Comparison of ENCODE assay signal across 14 cellular contexts in the genomic region with DNA sequence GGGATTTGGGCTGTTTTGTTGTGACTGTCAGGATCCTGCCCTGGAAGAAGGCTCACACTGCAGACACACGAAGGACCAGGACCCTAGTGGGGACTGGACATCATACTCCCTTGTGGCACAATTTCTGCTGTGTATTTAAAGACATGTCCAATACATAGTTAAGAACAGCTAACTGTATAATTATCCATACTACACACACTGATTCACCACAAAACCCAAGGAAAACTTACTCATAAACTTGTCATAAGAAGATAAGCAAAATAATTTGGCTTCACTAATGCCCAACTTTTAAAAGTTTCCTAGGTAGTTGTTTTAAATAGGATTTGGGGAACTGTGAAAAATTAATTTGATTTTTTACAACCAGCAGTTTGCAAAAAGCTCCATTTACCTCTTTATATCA. TPM values are rescaled to one million over a fixed set of nuclear protein-coding genes. Genes with fewer than 3 reads are reported as not detected.
A peak's percentile ranks its signal among the peaks of the same experiment; 100 is the strongest.
DNase-seq lines count a peak whose midpoint lies in the region; ATAC-seq and TF ChIP-seq lines count a peak whose summit lies in the region.
"Had no signal": no experiment of that assay in that cellular context is flagged by ENCODE, and none has a peak within 500 bp of the region (broad histone marks: within the 10 kb centered on the region; RNA-seq: fewer than 3 reads in every experiment).

No MANE protein-coding gene starts in this region.

- no peak for DNase-seq in Caco-2
- no peak for DNase-seq in left ventricle myocardium inferior
- peak in 1 of 2 donors; percentile 8 for DNase-seq in gastrocnemius medialis
- DNase-seq in naive thymus-derived CD4-positive, alpha-beta T cell = no peak
- DNase-seq in posterior vena cava (ENCODE audit: low spot score) = no peak
- DNase-seq in NCI-H2107 (lab: John Stamatoyannopoulos, UW) = no peak
- DNase-seq: activated CD4-positive, alpha-beta T cell treated with anti-CD3 and anti-CD28 coated beads, Interleukin-2, amount 10 ng/mL, durations not matched to agents 7 days and 5 days; MV-4-11; stimulated activated CD4-positive, alpha-beta T cell treated with anti-CD3 and anti-CD28 coated beads, Interleukin-2, amount 100 ng/mL, for 48 hours; T-helper 17 cell had no signal

- no peaks in the 10 kb centered on the region; the same call in none of the 2 replicates for H3K36me3 ChIP-seq in Caco-2 (ENCODE audit: control insufficient read depth, insufficient read depth, low read length)
- no peaks in the 10 kb centered on the region for H3K36me3 ChIP-seq in left ventricle myocardium inferior
- no peaks in the 10 kb centered on the region for H3K36me3 ChIP-seq in gastrocnemius medialis
- no peaks in the 10 kb centered on the region for H3K36me3 ChIP-seq in naive thymus-derived CD4-positive, alpha-beta T cell (ENCODE audit: control insufficient read depth in 2 of 3, insufficient read depth in 3 of 3, low read length in 3 of 3)
- H3K36me3 ChIP-seq: ovary had no signal

- H3K27me3 Mint-ChIP-seq in Caco-2 (ENCODE audit: insufficient read depth, unreplicated experiment) = no peaks in the 10 kb centered on the region
- H3K27me3 Mint-ChIP-seq in naive thymus-derived CD4-positive, alpha-beta T cell = no peaks in the 10 kb centered on the region
- H3K27me3 Mint-ChIP-seq: activated CD4-positive, alpha-beta T cell treated with anti-CD3 and anti-CD28 coated beads, Interleukin-2, amount 10 ng/mL, durations not matched to agents 7 days and 5 days; B cell; T-helper 17 cell had no signal

- H3K27me3 ChIP-seq in Caco-2 (replicated peaks; ENCODE audit: control insufficient read depth, insufficient read depth, low read length) = no peaks in the 10 kb centered on the region
- no peaks in the 10 kb centered on the region for H3K27me3 ChIP-seq in left ventricle myocardium inferior (ENCODE audit: low read depth)
- no peaks in the 10 kb centered on the region for H3K27me3 ChIP-seq in gastrocnemius medialis
- no peaks in the 10 kb centered on the region for H3K27me3 ChIP-seq in naive thymus-derived CD4-positive, alpha-beta T cell (ENCODE audit: control insufficient read depth in 2 of 2, insufficient read depth in 2 of 2, low read length in 2 of 2)
- H3K27me3 ChIP-seq: ovary had no signal

- H3K4me1 ChIP-seq in Caco-2 (peaks cover 40% of the 10 kb centered on the region), left ventricle myocardium inferior (peaks cover 94% of the 10 kb centered on the region), gastrocnemius medialis (peaks cover 84% of the 10 kb centered on the region in 2 donors)
- H3K4me1 ChIP-seq in naive thymus-derived CD4-positive, alpha-beta T cell (ENCODE audit: control insufficient read depth in 2 of 2, insufficient read depth in 2 of 2, low read length in 2 of 2) = peaks cover 0 to 6% of the 10 kb centered on the region in 2 donors

- peak overlapping the region; percentile 59 for H3K27ac Mint-ChIP-seq in Caco-2 (ENCODE audit: unreplicated experiment)
- H3K27ac Mint-ChIP-seq in naive thymus-derived CD4-positive, alpha-beta T cell = no peak overlapping the region
- H3K27ac Mint-ChIP-seq: activated CD4-positive, alpha-beta T cell treated with anti-CD3 and anti-CD28 coated beads, Interleukin-2, amount 10 ng/mL, durations not matched to agents 7 days and 5 days; B cell; T-helper 17 cell had no signal

- H3K36me3 Mint-ChIP-seq in Caco-2 (ENCODE audit: insufficient read depth, unreplicated experiment) = peaks cover 90% of the 10 kb centered on the region
- H3K36me3 Mint-ChIP-seq in naive thymus-derived CD4-positive, alpha-beta T cell = peaks cover 0 to 9% (median 0%) of the 10 kb centered on the region in 5 donors

- no peak overlapping the region for H3K4me3 ChIP-seq in Caco-2 (ENCODE audit: low read depth, low read length)
- peak overlapping the region; percentile 2; the same call in 1 of the 2 replicates for H3K4me3 ChIP-seq in WI38 (ENCODE audit: low read depth, low read length)
- no peak overlapping the region for H3K4me3 ChIP-seq in left ventricle myocardium inferior
- H3K4me3 ChIP-seq in gastrocnemius medialis = no peak overlapping the region
- no peak overlapping the region for H3K4me3 ChIP-seq in naive thymus-derived CD4-positive, alpha-beta T cell (ENCODE audit: low read length)
- H3K4me3 ChIP-seq: ovary had no signal

- ATAC-seq in gastrocnemius medialis (peak; percentile 3 to 22), GM21723 (IDR thresholded peaks at IDR 0.05; ENCODE audit: unreplicated experiment) (no peak)
- no peak for ATAC-seq in naive thymus-derived CD4-positive, alpha-beta T cell
- ATAC-seq: T-helper 17 cell had no signal

- peaks cover 44% of the 10 kb centered on the region for H3K4me1 Mint-ChIP-seq in Caco-2 (ENCODE audit: low read depth, unreplicated experiment)
- peaks cover 0 to 33% (median 9%) of the 10 kb centered on the region in 7 donors for H3K4me1 Mint-ChIP-seq in naive thymus-derived CD4-positive, alpha-beta T cell

- TF ChIP-seq CTCF in Caco-2 (IDR thresholded peaks at IDR 0.05; ENCODE audit: insufficient read depth in 1 of 2, low read depth in 1 of 2, low read length in 1 of 2, severe bottlenecking in 1 of 2, unreplicated experiment in 1 of 2) = no peak
- TF ChIP-seq CTCF in WI38 (IDR thresholded peaks at IDR 0.05; ENCODE audit: low read depth, low read length) = no peak
- no peak for TF ChIP-seq CTCF in left ventricle myocardium inferior (IDR thresholded peaks at IDR 0.05; ENCODE audit: borderline replicate concordance)
- no peak for TF ChIP-seq CTCF in gastrocnemius medialis (IDR thresholded peaks at IDR 0.05 in 4 of 5, conservative IDR thresholded peaks at IDR 0.05 in 1 of 5)

- H3K27ac ChIP-seq in left ventricle myocardium inferior (replicated peaks) (peak overlapping the region; percentile 74), gastrocnemius medialis (peak overlapping the region; percentile 86 to 91 (median 88))
- H3K27ac ChIP-seq in naive thymus-derived CD4-positive, alpha-beta T cell (ENCODE audit: low read depth, low read length) = no peak overlapping the region

- H3K9me3 Mint-ChIP-seq in Caco-2 (ENCODE audit: unreplicated experiment) = no peaks in the 10 kb centered on the region
- H3K9me3 Mint-ChIP-seq in naive thymus-derived CD4-positive, alpha-beta T cell = peaks cover 0 to 5% (median 0%) of the 10 kb centered on the region in 11 donors

- POLR2A ChIA-PET in Caco-2 (lab: Charles Lee) = no interaction called here
- POLR2A ChIA-PET in naive thymus-derived CD4-positive, alpha-beta T cell (lab: Charles Lee) = no interaction called here

- in situ Hi-C loops in gastrocnemius medialis (cut with MboI; ENCODE audit: low sequenced_read_pairs in 4 of 4) = loop anchor here in 1 of 4 donors (10.0 kb wide), 1 partner anchor 70 kb away; no protein-coding TSS in a partner anchor

- CTCF ChIA-PET in Caco-2 (lab: Charles Lee) = no interaction called here
- CTCF ChIA-PET in naive thymus-derived CD4-positive, alpha-beta T cell (lab: Charles Lee) = interaction anchor here (1.0 kb wide), 1 partner anchor 69 kb away, joined by 3 read pairs; no protein-coding TSS in a partner anchor

- BruUV-seq in Caco-2 (replicated peaks; lab: Mats Ljungman, UMichigan) = no TSS peak

- H3K9me3 ChIP-seq in Caco-2 (no peaks in the 10 kb centered on the region), left ventricle myocardium inferior (replicated peaks) (no peaks in the 10 kb centered on the region), gastrocnemius medialis (no peaks in the 10 kb centered on the region)
- H3K9me3 ChIP-seq in naive thymus-derived CD4-positive, alpha-beta T cell (ENCODE audit: control insufficient read depth in 2 of 3, low read length in 3 of 3) = no peaks in the 10 kb centered on the region
- H3K9me3 ChIP-seq: ovary had no signal

- intact Hi-C loops in Caco-2 (cut with micrococcal nuclease; ENCODE audit: unreplicated experiment) (no loop called here), left ventricle myocardium inferior (cut with micrococcal nuclease) (no loop called here), gastrocnemius medialis (cut with DNase I; ENCODE audit: low total_unique reads) (loop anchor here (2.0 kb wide), 1 partner anchor 20 kb away; no protein-coding TSS in a partner anchor), posterior vena cava (cut with DNase I) (no loop called here)
- intact Hi-C loops in naive thymus-derived CD4-positive, alpha-beta T cell (cut with micrococcal nuclease) = loop anchor here in 1 of 2 donors (5.0 kb wide), 1 partner anchor 62 kb away; no protein-coding TSS in a partner anchor

- no peak overlapping the region for H3K4me3 Mint-ChIP-seq in Caco-2 (ENCODE audit: unreplicated experiment)
- no peak overlapping the region for H3K4me3 Mint-ChIP-seq in naive thymus-derived CD4-positive, alpha-beta T cell
- H3K4me3 Mint-ChIP-seq: activated CD4-positive, alpha-beta T cell treated with anti-CD3 and anti-CD28 coated beads, Interleukin-2, amount 10 ng/mL, durations not matched to agents 7 days and 5 days; B cell; T-helper 17 cell had no signal

- no peak for TF ChIP-seq POLR2A in gastrocnemius medialis (IDR thresholded peaks at IDR 0.05)

RNA-seq across cellular contexts. Expression of a gene that starts 46.1 kb away (rescaled TPM):
- total RNA-seq in Caco-2 (2022) (41.9 and 45.6 TPM in 2 replicates), left ventricle myocardium inferior (20.2 TPM), gastrocnemius medialis (10 to 100 TPM; 11.5 to 34.1 (median 18.8) TPM), posterior vena cava (10 to 100 TPM; 37.2 to 41.8 TPM)
- 10 to 100 TPM in 1 of 5 experiments, 1 to 10 TPM in 4; 1.3 to 11.9 (median 2.3) TPM for total RNA-seq in naive thymus-derived CD4-positive, alpha-beta T cell
- not detected for polyA plus RNA-seq in naive thymus-derived CD4-positive, alpha-beta T cell

Comparison
In these comparisons a context has a peak if more than half of its experiments do, and no peak if none do; other contexts are left out.
1. ATAC-seq: peak in gastrocnemius medialis (2 of 2); none in naive thymus-derived CD4-positive, alpha-beta T cell (single experiment) and GM21723 (single experiment).